In genomic region chr22:23850136-23850611, GRCh38 we compare ENCODE assay signal across 8 cellular contexts. TPM values are rescaled to one million over a fixed set of nuclear protein-coding genes. Genes with fewer than 3 reads are reported as not detected.
DNase-seq lines count a peak whose midpoint lies in the region; ATAC-seq and TF ChIP-seq lines count a peak whose summit lies in the region.

No MANE protein-coding gene starts in this region.

- H3K9me3 ChIP-seq in right lobe of liver: no peaks in the 10 kb centered on the region

- ATAC-seq in GM19467 (IDR thresholded peaks at IDR 0.05; ENCODE audit: unreplicated experiment) (peak; percentile 54), HG03280 (IDR thresholded peaks at IDR 0.05; ENCODE audit: unreplicated experiment) (peak; percentile 48), right lobe of liver (peak; percentile 72 to 84 (median 80)), HG03460 (IDR thresholded peaks at IDR 0.05; ENCODE audit: unreplicated experiment) (no peak)

- WGBS in right lobe of liver (ENCODE audit: insufficient coverage, low coverage, low lambda C conversion rate, missing lambda C conversion rate): 25% methylated on average over 10 of the region's 16 CpGs

- H3K4me1 ChIP-seq in right lobe of liver: peaks cover 0 to 11% (median 0%) of the 10 kb centered on the region in 4 donors

- no peak for TF ChIP-seq POLR2A in right lobe of liver (IDR thresholded peaks at IDR 0.05)

- H3K36me3 ChIP-seq in GM06990 (ENCODE audit: control insufficient read depth, insufficient read depth, low read length): no peaks in the 10 kb centered on the region
- no peaks in the 10 kb centered on the region for H3K36me3 ChIP-seq in right lobe of liver

- H3K27me3 ChIP-seq in GM06990 (replicated peaks; ENCODE audit: control insufficient read depth, insufficient read depth, low read length) (no peaks in the 10 kb centered on the region), right lobe of liver (no peaks in the 10 kb centered on the region)

- intact Hi-C loops in right lobe of liver (cut with DNase I): no loop called here

- TF ChIP-seq CTCF in GM06990 (IDR thresholded peaks at IDR 0.05; ENCODE audit: insufficient read depth, low read length, poor library complexity, severe bottlenecking) (no peak), right lobe of liver (IDR thresholded peaks at IDR 0.05) (no peak)

- no peak overlapping the region for H3K27ac ChIP-seq in right lobe of liver

- no peak overlapping the region for H3K4me3 ChIP-seq in GM06990 (replicated peaks; ENCODE audit: low read depth, low read length)
- H3K4me3 ChIP-seq in right lobe of liver: peak overlapping the region; percentile 29 to 41 (median 32)

- DNase-seq in GM06990 (ENCODE audit: extremely low read depth, insufficient read length): peak; percentile 50
- DNase-seq in right lobe of liver: peak; percentile 71 to 75 (median 74)
- DNase-seq in activated effector memory CD4-positive, alpha-beta T cell treated with Interleukin-2 at 50 U/mL for 16 hours: no peak
- no peak for DNase-seq in stimulated activated CD4-positive, alpha-beta T cell treated with anti-CD3 and anti-CD28 coated beads, Interleukin-4, amount 100 ng/mL, for 4 hours
- no peak for DNase-seq in inferior parietal cortex (ENCODE audit: extremely low spot score)

RNA-seq across cellular contexts. Expression of gene SLC2A11, which starts 7.5 kb away (rescaled TPM):
- 1 to 10 TPM; 2.9 to 7.1 (median 5.0) TPM for total RNA-seq in right lobe of liver

RNA-seq across cellular contexts. Expression of gene DERL3, which starts 11.4 kb away (rescaled TPM):
- total RNA-seq in right lobe of liver: 1 to 10 TPM; 1.1 to 7.1 (median 4.1) TPM

RNA-seq across cellular contexts. Expression of gene MIF, which starts 44.0 kb away (rescaled TPM):
- 100 to 1,000 TPM in 5 of 6 experiments, 10 to 100 TPM in 1; 79.4 to 561 (median 307) TPM for total RNA-seq in right lobe of liver

Comparison
In these comparisons a context has a peak if more than half of its experiments do, and no peak if none do; other contexts are left out.
1. DNase-seq: peak in GM06990 (single experiment) and right lobe of liver (3 of 3); none in activated effector memory CD4-positive, alpha-beta T cell treated with Interleukin-2 at 50 U/mL for 16 hours (single experiment), stimulated activated CD4-positive, alpha-beta T cell treated with anti-CD3 and anti-CD28 coated beads, Interleukin-4, amount 100 ng/mL, for 4 hours (0 of 2) and inferior parietal cortex (single experiment).